ENCODE assay signal across 11 cellular contexts in the genomic region with DNA sequence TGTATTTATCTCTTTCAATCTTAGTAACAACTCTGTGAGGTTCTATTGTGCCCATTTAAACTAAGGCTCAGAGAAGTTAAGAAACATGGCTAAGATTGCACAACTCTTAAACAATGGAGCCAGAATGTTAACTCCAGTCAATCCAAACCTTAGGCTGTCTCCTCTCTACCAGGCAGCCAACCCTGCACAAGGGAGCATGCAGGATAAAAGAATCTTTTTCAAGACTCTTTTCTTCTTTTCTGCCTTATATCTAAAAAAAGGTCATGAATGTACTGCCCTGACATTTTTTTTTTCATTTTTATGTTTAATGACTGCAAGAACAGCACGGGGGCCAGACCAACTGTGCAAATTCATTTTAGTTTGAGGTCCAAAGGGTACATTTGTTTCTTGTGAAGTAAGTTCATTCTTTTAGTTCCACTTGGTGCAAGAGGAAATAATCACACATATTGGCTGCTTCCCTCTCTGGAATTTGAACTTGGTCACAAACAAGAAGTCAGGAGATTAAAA.
A peak's percentile ranks its signal among the peaks of the same experiment; 100 is the strongest.
DNase-seq lines count a peak whose midpoint lies in the region; ATAC-seq and TF ChIP-seq lines count a peak whose summit lies in the region.
"Had no signal": no experiment of that assay in that cellular context is flagged by ENCODE, and none has a peak within 500 bp of the region (broad histone marks: within the 10 kb centered on the region; RNA-seq: fewer than 3 reads in every experiment).

No MANE protein-coding gene starts in this region.

- 56% methylated on average over 1 of the region's 1 CpG for WGBS in mammary epithelial cell (ENCODE audit: low coverage, missing lambda C conversion rate)

- no peaks in the 10 kb centered on the region for H3K9me3 Mint-ChIP-seq in MCF 10A (ENCODE audit: unreplicated experiment)
- H3K9me3 Mint-ChIP-seq in nephron = no peaks in the 10 kb centered on the region
- H3K9me3 Mint-ChIP-seq: IgD-negative memory B cell had no signal

- POLR2A ChIA-PET in MCF 10A (lab: Yijun Ruan, JAX) = no interaction called here

- H3K36me3 ChIP-seq in mammary epithelial cell (ENCODE audit: insufficient read depth, low read length) = no peaks in the 10 kb centered on the region
- H3K36me3 ChIP-seq in vagina = no peaks in the 10 kb centered on the region
- no peaks in the 10 kb centered on the region for H3K36me3 ChIP-seq in H7 (replicated peaks; ENCODE audit: control insufficient read depth, insufficient read depth, low read length)

- no peaks in the 10 kb centered on the region for H4K20me1 ChIP-seq in mammary epithelial cell (ENCODE audit: insufficient read depth, low read length)

- no peaks in the 10 kb centered on the region for H3K27me3 ChIP-seq in mammary epithelial cell (ENCODE audit: insufficient read depth, low read length)
- H3K27me3 ChIP-seq in vagina = no peaks in the 10 kb centered on the region
- no peaks in the 10 kb centered on the region for H3K27me3 ChIP-seq in H7 (ENCODE audit: control insufficient read depth, insufficient read depth, low read length)

- intact Hi-C loops in MCF 10A (cut with micrococcal nuclease) (no loop called here), mammary epithelial cell (cut with micrococcal nuclease) (no loop called here), vagina (cut with DNase I) (loop anchor here (5.0 kb wide), 1 partner anchor 220 kb away; a partner anchor contains a TSS)

- BruUV-seq in MCF 10A (replicated peaks; lab: Mats Ljungman, UMichigan) = no TSS peak
- BruUV-seq in mammary epithelial cell (replicated peaks; lab: Mats Ljungman, UMichigan) = no TSS peak

- CTCF ChIA-PET in MCF 10A (lab: Yijun Ruan, JAX) = interaction anchor here (0.5 kb wide), 1 partner anchor 299 kb away, joined by 3 read pairs; no protein-coding TSS in a partner anchor
- CTCF ChIA-PET in mammary epithelial cell (lab: Charles Lee; ENCODE audit: low non-redundant PET) = no interaction called here

- H3K9me3 ChIP-seq in mammary epithelial cell (replicated peaks; ENCODE audit: insufficient read depth, low read length) (no peaks in the 10 kb centered on the region), vagina (no peaks in the 10 kb centered on the region)

- ATAC-seq in HG02610 (IDR thresholded peaks at IDR 0.05; ENCODE audit: unreplicated experiment) = no peak

- no peaks in the 10 kb centered on the region for H3K79me2 ChIP-seq in mammary epithelial cell (ENCODE audit: insufficient read depth, low read length)

- TF ChIP-seq CTCF in MCF 10A (IDR thresholded peaks at IDR 0.05; ENCODE audit: unreplicated experiment) (no peak), mammary epithelial cell (conservative IDR thresholded peaks at IDR 0.05 in 1 of 2, IDR thresholded peaks at IDR 0.05 in 1 of 2; ENCODE audit: extremely low read depth in 1 of 2, insufficient read depth in 1 of 2, low read depth in 1 of 2, low read length in 2 of 2) (no peak), fibroblast of the aortic adventitia (IDR thresholded peaks at IDR 0.05; ENCODE audit: insufficient read depth, low read length) (no peak), nephron (IDR thresholded peaks at IDR 0.05; ENCODE audit: unreplicated experiment in 3 of 3) (no peak), vagina (IDR thresholded peaks at IDR 0.05) (no peak)

- H3K9ac ChIP-seq in mammary epithelial cell (ENCODE audit: insufficient read depth, low read length) = no peak overlapping the region

- no peak overlapping the region for H3K4me2 ChIP-seq in mammary epithelial cell (ENCODE audit: insufficient read depth, low read depth, low read length)

- DNase-seq in MCF 10A (ENCODE audit: unreplicated experiment) = peak; percentile 32
- DNase-seq in mammary epithelial cell = no peak
- peak; percentile 92 for DNase-seq in fibroblast of the aortic adventitia (ENCODE audit: low read depth)
- no peak for DNase-seq in vagina (ENCODE audit: extremely low spot score in 2 of 2)
- no peak for DNase-seq in stimulated activated naive CD4-positive, alpha-beta T cell (lab: John Stamatoyannopoulos, UW)
- DNase-seq in H7 = no peak
- DNase-seq: occipital lobe, SHP77 had no signal

- peaks cover 6% of the 10 kb centered on the region for H3K36me3 Mint-ChIP-seq in MCF 10A (ENCODE audit: insufficient read depth, unreplicated experiment)
- peaks cover 25% of the 10 kb centered on the region for H3K36me3 Mint-ChIP-seq in nephron (ENCODE audit: low read depth)

- dilution Hi-C loops in mammary epithelial cell (cut with HindIII; ENCODE audit: low sequenced_read_pairs) = no loop called here

- TF ChIP-seq POLR2A in vagina (IDR thresholded peaks at IDR 0.05) = no peak

- H3K27ac Mint-ChIP-seq in MCF 10A (ENCODE audit: low read depth, unreplicated experiment) (no peak overlapping the region), nephron (peak overlapping the region; percentile 67 to 86 (median 78))
- H3K27ac Mint-ChIP-seq: IgD-negative memory B cell had no signal

- H3K4me1 ChIP-seq in mammary epithelial cell (ENCODE audit: insufficient read depth, low read length) (no peaks in the 10 kb centered on the region), vagina (peaks cover 30% of the 10 kb centered on the region)

- H3K27me3 Mint-ChIP-seq in MCF 10A (ENCODE audit: insufficient read depth, unreplicated experiment) = no peaks in the 10 kb centered on the region
- peaks cover 4% of the 10 kb centered on the region for H3K27me3 Mint-ChIP-seq in nephron (ENCODE audit: low read depth)

- H3K4me3 ChIP-seq in mammary epithelial cell (replicated peaks in 1 of 3; ENCODE audit: insufficient read depth in 1 of 3, low read depth in 2 of 3, low read length in 3 of 3) (no peak overlapping the region), fibroblast of the aortic adventitia (ENCODE audit: low read depth, low read length) (no peak overlapping the region), vagina (no peak overlapping the region), H7 (ENCODE audit: insufficient read depth, low read depth, low read length) (no peak overlapping the region)

- H3K27ac ChIP-seq in mammary epithelial cell (ENCODE audit: insufficient read depth, low read depth, low read length) = no peak overlapping the region
- H3K27ac ChIP-seq in vagina = peak overlapping the region; percentile 77

- H3K4me3 Mint-ChIP-seq in MCF 10A (ENCODE audit: unreplicated experiment) = no peak overlapping the region
- H3K4me3 Mint-ChIP-seq in nephron = peak overlapping the region in 1 of 3 experiments; percentile 11
- H3K4me3 Mint-ChIP-seq: IgD-negative memory B cell had no signal

- H3K4me1 Mint-ChIP-seq in MCF 10A (ENCODE audit: insufficient read depth, unreplicated experiment) (peaks cover 7% of the 10 kb centered on the region), nephron (peaks cover 33% of the 10 kb centered on the region)

- in situ Hi-C loops in mammary epithelial cell (cut with MboI; ENCODE audit: low sequenced_read_pairs in 2 of 2) = no loop called here

- H2AFZ ChIP-seq in mammary epithelial cell (ENCODE audit: low read depth, low read length) = no peak overlapping the region

Comparison
In these comparisons a context has a peak if more than half of its experiments do, and no peak if none do; other contexts are left out.
1. DNase-seq: peak in MCF 10A (single experiment) and fibroblast of the aortic adventitia (single experiment); none in mammary epithelial cell (single experiment), vagina (0 of 2), stimulated activated naive CD4-positive, alpha-beta T cell (0 of 6) and H7 (single experiment).